Comparison of ENCODE assay signal across 19 cellular contexts in genomic region chr18:61096231-61096630, GRCh38.
"Had no signal": no experiment of that assay in that cellular context is flagged by ENCODE, and none has a peak within 500 bp of the region (broad histone marks: within the 10 kb centered on the region; RNA-seq: fewer than 3 reads in every experiment).

No MANE protein-coding gene starts in this region.

- H3K4me3 ChIP-seq: esophagus squamous epithelium, gastroesophageal sphincter had no signal

- H3K27me3 ChIP-seq: esophagus squamous epithelium, gastroesophageal sphincter, neutrophil had no signal

- DNase-seq: cortex of kidney; dorsolateral prefrontal cortex; effector CD8-positive, alpha-beta T cell; esophagus squamous epithelium; foreskin fibroblast; immature natural killer cell; mammary epithelial cell; naive thymus-derived CD4-positive, alpha-beta T cell; posterior cingulate gyrus; right cardiac atrium; small intestine; stimulated activated CD4-positive, alpha-beta T cell treated with anti-CD3 and anti-CD28 coated beads, Interleukin-12 subunit alpha, Interleukin-12 subunit beta, amount 100 ng/mL, for 4 hours; stimulated activated CD4-positive, alpha-beta T cell treated with anti-CD3 and anti-CD28 coated beads, Interleukin-2, amount 100 ng/mL, for 48 hours; stimulated activated naive CD4-positive, alpha-beta T cell treated with Interleukin-2 at 50 U/mL for 16 hours; trophoblast cell had no signal

- H3K36me3 ChIP-seq: esophagus squamous epithelium, gastroesophageal sphincter, neutrophil had no signal

- H3K9me3 ChIP-seq: esophagus squamous epithelium, gastroesophageal sphincter, neutrophil had no signal

- H3K4me1 ChIP-seq: esophagus squamous epithelium, gastroesophageal sphincter had no signal

- FAIRE-seq: keratinocyte, small intestine had no signal

- H3K27ac ChIP-seq: dorsolateral prefrontal cortex, epithelial cell of prostate, esophagus squamous epithelium, gastroesophageal sphincter, neutrophil had no signal
